Comparison of ENCODE assay signal across 2 cellular contexts in genomic region chr16:21253470-21253869, GRCh38.
TF ChIP-seq lines count a peak whose summit lies in the region.

No MANE protein-coding gene starts in this region.

TF ChIP-seq in HepG2, 621 proteins besides CTCF, POLR2A, EP300 and RAD21 (continues in another document):
- TF ChIP-seq MIXL1 (CRISPR knock-in tag; IDR thresholded peaks at IDR 0.05) (no peak), CC2D1A (CRISPR knock-in tag; IDR thresholded peaks at IDR 0.05) (no peak), ZBTB10 (CRISPR knock-in tag; IDR thresholded peaks at IDR 0.05; ENCODE audit: borderline replicate concordance) (no peak), STAG1 (CRISPR knock-in tag; IDR thresholded peaks at IDR 0.05) (peak; percentile 18; the same call in 1 of the 2 replicates), ZBTB44 (CRISPR knock-in tag; IDR thresholded peaks at IDR 0.05) (no peak), SMC3 (IDR thresholded peaks at IDR 0.05; ENCODE audit: low read length) (peak; percentile 23; the same call in 1 of the 2 replicates), ZNF407 (CRISPR knock-in tag; IDR thresholded peaks at IDR 0.05; ENCODE audit: not compliant biosample characterization) (no peak), TCF7 (IDR thresholded peaks at IDR 0.05; ENCODE audit: low read depth) (no peak), DR1 (CRISPR knock-in tag; IDR thresholded peaks at IDR 0.05) (no peak), SALL1 (CRISPR knock-in tag; IDR thresholded peaks at IDR 0.05) (no peak), EZH2 (conservative IDR thresholded peaks at IDR 0.05; ENCODE audit: low read depth, low read length) (no peak), XRCC5 (optimal IDR thresholded peaks at IDR 0.05; ENCODE audit: low read length) (no peak), ZNF282 (IDR thresholded peaks at IDR 0.05; ENCODE audit: partially characterized antibody) (no peak), ZNF24 (IDR thresholded peaks at IDR 0.05) (no peak), NFIB (CRISPR knock-in tag; IDR thresholded peaks at IDR 0.05; ENCODE audit: borderline replicate concordance) (no peak)

TF ChIP-seq in K562, 482 proteins besides CTCF, POLR2A, EP300 and RAD21:
- TF ChIP-seq PKNOX1 (IDR thresholded peaks at IDR 0.05) (peak; percentile 25; the same call in 1 of the 2 replicates), ATF3 (IDR thresholded peaks at IDR 0.05) (0 out of 2 replicates have a peak, but pooled peaks have one; percentile 13), ATF3 (CRISPR knock-in tag; conservative IDR thresholded peaks at IDR 0.05) (no peak), BCOR (IDR thresholded peaks at IDR 0.05) (no peak), GMEB1 (CRISPR knock-in tag; IDR thresholded peaks at IDR 0.05) (no peak), PCBP2 (IDR thresholded peaks at IDR 0.05; ENCODE audit: low read depth, low read length, poor library complexity, severe bottlenecking) (no peak)
